ENCODE assay signal across 25 cellular contexts in genomic region chr9:106062252-106062651, GRCh38.
DNase-seq lines count a peak whose midpoint lies in the region; ATAC-seq, FAIRE-seq and TF ChIP-seq lines count a peak whose summit lies in the region.
"Had no signal": no experiment of that assay in that cellular context is flagged by ENCODE, and none has a peak within 500 bp of the region (broad histone marks: within the 10 kb centered on the region; RNA-seq: fewer than 3 reads in every experiment).

No MANE protein-coding gene starts in this region.

- no TSS peak for BruUV-seq in Panc1 (replicated peaks; lab: Mats Ljungman, UMichigan)

- FAIRE-seq in A549 (lab: Jason Lieb, UNC) = no peak
- FAIRE-seq: A204.1, GM12891, GM18507, H1 had no signal

- H3K27ac Mint-ChIP-seq in stimulated activated effector memory CD8-positive, alpha-beta T cell treated with anti-CD3 and anti-CD28 coated beads, Interleukin-12 subunit alpha, Interleukin-12 subunit beta, amount 100 ng/mL, for 72 hours = no peak overlapping the region
- H3K27ac Mint-ChIP-seq: CD14-positive monocyte; CD4-positive, alpha-beta T cell had no signal

- intact Hi-C loops in Panc1 (cut with micrococcal nuclease; ENCODE audit: unreplicated experiment) = no loop called here
- intact Hi-C loops in transverse colon (cut with DNase I; ENCODE audit: low total_unique reads) = no loop called here

- no peak for DNase-seq in A549 (ENCODE audit: low read depth in 1 of 2, low spot score in 1 of 2)
- DNase-seq in ELR (ENCODE audit: low read depth) = peak; percentile 1
- DNase-seq in Panc1 (ENCODE audit: low read depth, low spot score) = peak; percentile 4
- DNase-seq in transverse colon = no peak
- no peak for DNase-seq in stimulated activated effector memory CD8-positive, alpha-beta T cell treated with anti-CD3 and anti-CD28 coated beads, Interleukin-12 subunit alpha, Interleukin-12 subunit beta, amount 100 ng/mL, for 72 hours (ENCODE audit: low spot score in 2 of 2)
- DNase-seq: ACHN; AML-193; BE2C; Calu3; CD4-positive, alpha-beta T cell; COR-L47; DMS79; EL; GF-D8; GM23248; H7; HCEC 1CT had no signal

- H3K9me3 ChIP-seq in A549 (no peaks in the 10 kb centered on the region), Panc1 (ENCODE audit: control insufficient read depth, insufficient read depth, low read depth, low read length) (no peaks in the 10 kb centered on the region), transverse colon (no peaks in the 10 kb centered on the region)
- H3K9me3 ChIP-seq: BE2C had no signal

- H3K4me3 ChIP-seq in A549 (no peak overlapping the region), Panc1 (ENCODE audit: low read depth in 2 of 2, low read length in 2 of 2) (no peak overlapping the region), transverse colon (no peak overlapping the region)
- H3K4me3 ChIP-seq: BLaER1 treated with 17β-estradiol and CSF1 and Interleukin-3, amounts not matched to agents 10 nM and 100 nM; GM23248 had no signal

- POLR2A ChIA-PET in A549 (lab: Yijun Ruan, JAX) = no interaction called here
- POLR2A ChIA-PET in Panc1 (lab: Charles Lee) = no interaction called here

- H3K27me3 ChIP-seq in Panc1 (ENCODE audit: control insufficient read depth, insufficient read depth, low read length) (no peaks in the 10 kb centered on the region), transverse colon (no peaks in the 10 kb centered on the region)
- H3K27me3 ChIP-seq: BE2C; BLaER1 treated with 17β-estradiol and CSF1 and Interleukin-3, amounts not matched to agents 10 nM and 100 nM had no signal

- no peak for ATAC-seq in A549
- no peak for ATAC-seq in Panc1
- no peak for ATAC-seq in GM21423 (IDR thresholded peaks at IDR 0.05; ENCODE audit: unreplicated experiment)
- ATAC-seq in stimulated activated effector memory CD8-positive, alpha-beta T cell treated with anti-CD3 and anti-CD28 coated beads, Interleukin-12 subunit alpha, Interleukin-12 subunit beta, amount 100 ng/mL, for 72 hours = no peak

- H3K36me3 ChIP-seq in Panc1 (ENCODE audit: control insufficient read depth, insufficient read depth, low read length) (no peaks in the 10 kb centered on the region), transverse colon (no peaks in the 10 kb centered on the region)
- H3K36me3 ChIP-seq: BE2C; BLaER1 treated with 17β-estradiol and CSF1 and Interleukin-3, amounts not matched to agents 10 nM and 100 nM had no signal

- CTCF ChIA-PET in A549 (lab: Yijun Ruan, JAX) = no interaction called here
- CTCF ChIA-PET in Panc1 (lab: Charles Lee) = no interaction called here

- TF ChIP-seq RAD21 in A549 (conservative IDR thresholded peaks at IDR 0.05 in 1 of 2, IDR thresholded peaks at IDR 0.05 in 1 of 2) = no peak

- H3K4me1 ChIP-seq in A549 = no peaks in the 10 kb centered on the region
- no peaks in the 10 kb centered on the region for H3K4me1 ChIP-seq in Panc1 (ENCODE audit: control insufficient read depth, insufficient read depth, low read length)
- no peaks in the 10 kb centered on the region for H3K4me1 ChIP-seq in transverse colon
- H3K4me1 ChIP-seq: BE2C; BLaER1 treated with 17β-estradiol and CSF1 and Interleukin-3, amounts not matched to agents 10 nM and 100 nM had no signal

- H3K36me3 Mint-ChIP-seq in stimulated activated effector memory CD8-positive, alpha-beta T cell treated with anti-CD3 and anti-CD28 coated beads, Interleukin-12 subunit alpha, Interleukin-12 subunit beta, amount 100 ng/mL, for 72 hours = no peaks in the 10 kb centered on the region
- H3K36me3 Mint-ChIP-seq: CD14-positive monocyte had no signal

- H3K9me3 Mint-ChIP-seq in stimulated activated effector memory CD8-positive, alpha-beta T cell treated with anti-CD3 and anti-CD28 coated beads, Interleukin-12 subunit alpha, Interleukin-12 subunit beta, amount 100 ng/mL, for 72 hours = no peaks in the 10 kb centered on the region

- TF ChIP-seq EP300 in A549 (IDR thresholded peaks at IDR 0.05) = no peak
- TF ChIP-seq EP300 in transverse colon (IDR thresholded peaks at IDR 0.05; ENCODE audit: low read depth) = no peak

- no peak overlapping the region for H3K4me2 ChIP-seq in A549
- H3K4me2 ChIP-seq: BLaER1 treated with 17β-estradiol and CSF1 and Interleukin-3, amounts not matched to agents 10 nM and 100 nM had no signal

- TF ChIP-seq CTCF in A549 (IDR thresholded peaks at IDR 0.05) (no peak), Panc1 (IDR thresholded peaks at IDR 0.05) (no peak), transverse colon (IDR thresholded peaks at IDR 0.05) (no peak)

- in situ Hi-C loops in Panc1 (cut with HindIII; ENCODE audit: low pct_unique_long_range_greater_than_20kb, low sequenced_read_pairs) (no loop called here), transverse colon (cut with MboI; ENCODE audit: low pct_ligation_motif_present in 1 of 4, low pct_unique_long_range_greater_than_20kb in 1 of 4, low sequenced_read_pairs in 3 of 4) (no loop called here)

- no peaks in the 10 kb centered on the region for H3K4me1 Mint-ChIP-seq in stimulated activated effector memory CD8-positive, alpha-beta T cell treated with anti-CD3 and anti-CD28 coated beads, Interleukin-12 subunit alpha, Interleukin-12 subunit beta, amount 100 ng/mL, for 72 hours
- H3K4me1 Mint-ChIP-seq: CD14-positive monocyte had no signal

- no peak overlapping the region for H3K4me3 Mint-ChIP-seq in stimulated activated effector memory CD8-positive, alpha-beta T cell treated with anti-CD3 and anti-CD28 coated beads, Interleukin-12 subunit alpha, Interleukin-12 subunit beta, amount 100 ng/mL, for 72 hours
- H3K4me3 Mint-ChIP-seq: CD14-positive monocyte; CD4-positive, alpha-beta T cell had no signal

- TF ChIP-seq POLR2A in A549 (IDR thresholded peaks at IDR 0.05; ENCODE audit: low read length) (no peak), transverse colon (IDR thresholded peaks at IDR 0.05) (no peak)

- no peak overlapping the region for H3K27ac ChIP-seq in A549
- H3K27ac ChIP-seq in Panc1 (ENCODE audit: low read length) = no peak overlapping the region
- no peak overlapping the region for H3K27ac ChIP-seq in transverse colon
- H3K27ac ChIP-seq: 22Rv1; BLaER1 treated with 17β-estradiol and CSF1 and Interleukin-3, amounts not matched to agents 10 nM and 100 nM; GM23248 had no signal

TF ChIP-seq in A549, 52 proteins besides CTCF, POLR2A, EP300 and RAD21:
- no peak for TF ChIP-seq FOSL2 (IDR thresholded peaks at IDR 0.05)
- peak; percentile 13; the same call in 1 of the 2 replicates for TF ChIP-seq FOSL2 (CRISPR knock-in tag; IDR thresholded peaks at IDR 0.05)
- no peak for TF ChIP-seq MYC (IDR thresholded peaks at IDR 0.05; ENCODE audit: borderline replicate concordance, low read length)
- TF ChIP-seq CHD4 (IDR thresholded peaks at IDR 0.05; ENCODE audit: borderline replicate concordance) = no peak
- no peak for TF ChIP-seq ZNF302 (CRISPR knock-in tag; IDR thresholded peaks at IDR 0.05)
- TF ChIP-seq ESRRA (IDR thresholded peaks at IDR 0.05; ENCODE audit: borderline replicate concordance, low read length) = no peak
TF ChIP-seq in A549: peak in this region for 1.

Comparison
In these comparisons a context has a peak if more than half of its experiments do, and no peak if none do; other contexts are left out.
1. DNase-seq: peak in ELR (single experiment) and Panc1 (single experiment); none in A549 (0 of 2), transverse colon (single experiment) and stimulated activated effector memory CD8-positive, alpha-beta T cell treated with anti-CD3 and anti-CD28 coated beads, Interleukin-12 subunit alpha, Interleukin-12 subunit beta, amount 100 ng/mL, for 72 hours (0 of 2).